In the genomic region with DNA sequence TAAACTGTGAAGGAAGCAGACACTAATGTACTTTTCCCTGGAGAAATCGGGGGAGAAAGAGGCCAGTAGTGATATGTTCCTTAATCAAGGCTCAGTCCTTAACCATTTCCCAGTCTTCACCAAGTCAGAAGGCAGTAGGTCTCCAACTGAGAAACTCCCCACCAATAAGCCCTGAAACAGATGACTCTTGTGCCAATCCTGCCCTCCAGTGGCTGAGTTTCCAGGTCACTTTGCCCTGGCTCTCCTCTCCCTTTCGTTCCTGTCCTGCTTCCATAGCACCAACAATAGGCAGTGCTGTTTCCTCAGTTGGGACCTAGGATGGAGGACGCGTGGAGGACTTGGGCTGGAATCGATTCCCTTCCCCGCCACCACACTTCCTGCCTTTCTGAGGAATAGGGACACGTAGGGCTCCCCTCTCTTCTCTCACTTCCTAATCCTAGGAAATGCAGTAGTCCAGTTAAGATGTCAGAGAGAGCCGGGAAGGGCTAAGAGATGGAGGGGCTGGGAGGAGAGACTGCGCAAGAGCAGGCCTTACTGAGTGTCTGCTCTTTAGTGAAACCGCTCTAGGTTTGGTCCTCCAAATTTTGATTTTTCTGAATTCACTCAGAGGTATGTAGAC, we compare ENCODE assay signal across 8 cellular contexts. TPM values are rescaled to one million over a fixed set of nuclear protein-coding genes. Genes with fewer than 3 reads are reported as not detected.
DNase-seq lines count a peak whose midpoint lies in the region; ATAC-seq, FAIRE-seq and TF ChIP-seq lines count a peak whose summit lies in the region.

No MANE protein-coding gene starts in this region.

- TF ChIP-seq CTCF in endothelial cell (IDR thresholded peaks at IDR 0.05; ENCODE audit: unreplicated experiment) (peak; percentile 41), ovary (IDR thresholded peaks at IDR 0.05) (no peak)

- no peaks in the 10 kb centered on the region for H3K9me3 ChIP-seq in ovary

- H3K9me3 Mint-ChIP-seq in endothelial cell (ENCODE audit: unreplicated experiment): no peaks in the 10 kb centered on the region

- H3K36me3 Mint-ChIP-seq in endothelial cell (ENCODE audit: low read depth, unreplicated experiment): no peaks in the 10 kb centered on the region

- H3K4me3 Mint-ChIP-seq in endothelial cell (ENCODE audit: unreplicated experiment): no peak overlapping the region

- DNase-seq in GM03348 (ENCODE audit: low spot score) (peak; percentile 82), RPMI7951 (ENCODE audit: low read depth) (peak; percentile 69), endothelial cell (ENCODE audit: low spot score) (peak; percentile 77), ovary (peak; percentile 23 to 52 (median 31)), NCI-H2029 (lab: John Stamatoyannopoulos, UW) (no peak)

- H3K4me1 ChIP-seq in ovary (ENCODE audit: insufficient read depth): no peaks in the 10 kb centered on the region

- H3K27me3 ChIP-seq in ovary: no peaks in the 10 kb centered on the region

- peak; percentile 37 for FAIRE-seq in A204.1 (lab: Jason Lieb, UNC)

- H3K4me1 Mint-ChIP-seq in endothelial cell (ENCODE audit: unreplicated experiment): peaks cover 17% of the 10 kb centered on the region

- no peaks in the 10 kb centered on the region for H3K36me3 ChIP-seq in ovary

- intact Hi-C loops in ovary (cut with DNase I): no loop called here

- no peak overlapping the region for H3K27ac Mint-ChIP-seq in endothelial cell (ENCODE audit: unreplicated experiment)

- TF ChIP-seq RAD21 in Ishikawa (IDR thresholded peaks at IDR 0.05; ENCODE audit: low read depth): peak; percentile 97

- H3K27ac ChIP-seq in ovary: no peak overlapping the region

- peaks cover 3% of the 10 kb centered on the region for H3K27me3 Mint-ChIP-seq in endothelial cell (ENCODE audit: unreplicated experiment)

- WGBS in ovary, 3 donors: 56 to 62% (median 58%) methylated on average over 10 of the region's 10 CpGs

- TF ChIP-seq EP300 in Ishikawa (IDR thresholded peaks at IDR 0.05; ENCODE audit: borderline replicate concordance) (no peak), ovary (IDR thresholded peaks at IDR 0.05) (no peak)

- TF ChIP-seq POLR2A in ovary (IDR thresholded peaks at IDR 0.05): no peak

- no peak overlapping the region for H3K4me3 ChIP-seq in ovary

- no peak for ATAC-seq in HG03457 (IDR thresholded peaks at IDR 0.05; ENCODE audit: unreplicated experiment)

TF ChIP-seq in Ishikawa, 13 proteins besides CTCF, POLR2A, EP300 and RAD21:
- TF ChIP-seq CREB1 (IDR thresholded peaks at IDR 0.05; ENCODE audit: low read depth) (no peak), YY1 (IDR thresholded peaks at IDR 0.05; ENCODE audit: low read depth) (no peak), TCF12 (IDR thresholded peaks at IDR 0.05; ENCODE audit: low read depth) (no peak), CEBPB (IDR thresholded peaks at IDR 0.05) (no peak), MAX (IDR thresholded peaks at IDR 0.05) (no peak), FOXM1 (IDR thresholded peaks at IDR 0.05; ENCODE audit: borderline replicate concordance, low read depth) (no peak), TEAD4 (IDR thresholded peaks at IDR 0.05) (no peak), EGR1 (IDR thresholded peaks at IDR 0.05) (no peak), ZBTB7A (IDR thresholded peaks at IDR 0.05; ENCODE audit: low read depth) (no peak), TAF1 (IDR thresholded peaks at IDR 0.05; ENCODE audit: low read depth) (no peak), NFIC (IDR thresholded peaks at IDR 0.05) (no peak)
- TF ChIP-seq, protein P1, sequence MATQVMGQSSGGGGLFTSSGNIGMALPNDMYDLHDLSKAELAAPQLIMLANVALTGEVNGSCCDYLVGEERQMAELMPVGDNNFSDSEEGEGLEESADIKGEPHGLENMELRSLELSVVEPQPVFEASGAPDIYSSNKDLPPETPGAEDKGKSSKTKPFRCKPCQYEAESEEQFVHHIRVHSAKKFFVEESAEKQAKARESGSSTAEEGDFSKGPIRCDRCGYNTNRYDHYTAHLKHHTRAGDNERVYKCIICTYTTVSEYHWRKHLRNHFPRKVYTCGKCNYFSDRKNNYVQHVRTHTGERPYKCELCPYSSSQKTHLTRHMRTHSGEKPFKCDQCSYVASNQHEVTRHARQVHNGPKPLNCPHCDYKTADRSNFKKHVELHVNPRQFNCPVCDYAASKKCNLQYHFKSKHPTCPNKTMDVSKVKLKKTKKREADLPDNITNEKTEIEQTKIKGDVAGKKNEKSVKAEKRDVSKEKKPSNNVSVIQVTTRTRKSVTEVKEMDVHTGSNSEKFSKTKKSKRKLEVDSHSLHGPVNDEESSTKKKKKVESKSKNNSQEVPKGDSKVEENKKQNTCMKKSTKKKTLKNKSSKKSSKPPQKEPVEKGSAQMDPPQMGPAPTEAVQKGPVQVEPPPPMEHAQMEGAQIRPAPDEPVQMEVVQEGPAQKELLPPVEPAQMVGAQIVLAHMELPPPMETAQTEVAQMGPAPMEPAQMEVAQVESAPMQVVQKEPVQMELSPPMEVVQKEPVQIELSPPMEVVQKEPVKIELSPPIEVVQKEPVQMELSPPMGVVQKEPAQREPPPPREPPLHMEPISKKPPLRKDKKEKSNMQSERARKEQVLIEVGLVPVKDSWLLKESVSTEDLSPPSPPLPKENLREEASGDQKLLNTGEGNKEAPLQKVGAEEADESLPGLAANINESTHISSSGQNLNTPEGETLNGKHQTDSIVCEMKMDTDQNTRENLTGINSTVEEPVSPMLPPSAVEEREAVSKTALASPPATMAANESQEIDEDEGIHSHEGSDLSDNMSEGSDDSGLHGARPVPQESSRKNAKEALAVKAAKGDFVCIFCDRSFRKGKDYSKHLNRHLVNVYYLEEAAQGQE (IDR thresholded peaks at IDR 0.05; ENCODE audit: low read depth): no peak
- TF ChIP-seq, protein P2, sequence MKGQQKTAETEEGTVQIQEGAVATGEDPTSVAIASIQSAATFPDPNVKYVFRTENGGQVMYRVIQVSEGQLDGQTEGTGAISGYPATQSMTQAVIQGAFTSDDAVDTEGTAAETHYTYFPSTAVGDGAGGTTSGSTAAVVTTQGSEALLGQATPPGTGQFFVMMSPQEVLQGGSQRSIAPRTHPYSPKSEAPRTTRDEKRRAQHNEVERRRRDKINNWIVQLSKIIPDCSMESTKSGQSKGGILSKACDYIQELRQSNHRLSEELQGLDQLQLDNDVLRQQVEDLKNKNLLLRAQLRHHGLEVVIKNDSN (IDR thresholded peaks at IDR 0.05): no peak

RNA-seq across cellular contexts. Expression of gene ATOH7, which starts 23.4 kb away (rescaled TPM):
- total RNA-seq in RPMI7951 (2014; rRNA removed; shearing (Covaris generic)): 0.10 TPM in 1 of 2 replicates, not detected in the other
- total RNA-seq in endothelial cell (ENCODE audit: unreplicated experiment): 0.23 TPM
- total RNA-seq in ovary: under 1 TPM in 2 of 7 donors, not detected in 5; 0.23 to 0.60 TPM
- under 1 TPM in 1 of 2 donors, not detected in 1; 0.16 TPM for polyA plus RNA-seq in ovary
